ENCODE assay signal across 21 cellular contexts in the genomic region with DNA sequence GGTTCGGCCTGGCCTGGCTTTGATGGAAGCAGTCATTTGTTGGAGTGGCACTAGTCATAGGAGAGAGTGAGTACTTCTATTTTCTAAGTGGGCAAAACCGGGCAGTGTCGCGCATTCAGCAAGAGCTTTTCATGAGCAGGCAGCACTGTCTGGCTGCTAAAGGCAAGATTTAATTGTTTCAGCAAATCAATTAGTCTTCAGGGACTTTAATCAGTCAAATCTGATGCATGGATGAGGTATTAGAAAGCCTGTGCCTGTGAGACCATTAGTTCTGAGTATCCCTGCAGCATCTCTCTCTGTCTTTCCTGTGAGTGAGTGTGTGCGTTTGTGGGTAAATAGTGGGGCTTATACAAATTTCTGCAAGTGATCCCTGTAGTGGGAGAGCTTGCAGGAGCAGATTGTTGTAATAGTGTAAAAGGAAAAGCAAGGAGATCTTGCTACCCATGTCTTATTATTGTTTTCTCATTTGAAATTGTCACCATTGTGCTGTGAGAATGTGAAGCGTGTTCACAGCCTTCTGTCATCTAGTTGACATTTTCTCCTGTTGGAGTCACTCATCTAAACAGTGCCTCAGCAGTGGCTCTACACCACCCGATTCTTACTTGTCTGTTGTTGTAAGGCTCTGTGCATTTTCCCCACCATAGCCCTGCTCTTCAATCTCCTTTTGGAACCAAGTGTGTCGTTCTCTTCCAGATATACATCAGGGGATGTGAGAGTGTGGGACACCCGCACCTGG. TPM values are rescaled to one million over a fixed set of nuclear protein-coding genes. Genes with fewer than 3 reads are reported as not detected.
DNase-seq lines count a peak whose midpoint lies in the region; ATAC-seq and TF ChIP-seq lines count a peak whose summit lies in the region.
"Had no signal": no experiment of that assay in that cellular context is flagged by ENCODE, and none has a peak within 500 bp of the region (broad histone marks: within the 10 kb centered on the region; RNA-seq: fewer than 3 reads in every experiment).

No MANE protein-coding gene starts in this region.

- peak overlapping the region; percentile 81 to 95 (median 83) for H3K27ac Mint-ChIP-seq in brain
- H3K27ac Mint-ChIP-seq: activated CD8-positive, alpha-beta T cell treated with anti-CD3 and anti-CD28 coated beads, Interleukin-2, amount 10 ng/mL, durations not matched to agents 7 days and 5 days; CD4-positive, alpha-beta T cell had no signal

- DNase-seq in BE2C (peak; percentile 47), DMS79 (lab: John Stamatoyannopoulos, UW) (peak; percentile 55), NCI-H1105 treated with DMSO at 0.1 percent for 48 hours (lab: John Stamatoyannopoulos, UW) (peak; percentile 55), NCI-H128 (lab: John Stamatoyannopoulos, UW; ENCODE audit: unreplicated experiment) (no peak), COLO668 (lab: John Stamatoyannopoulos, UW; ENCODE audit: unreplicated experiment) (no peak), upper lobe of right lung (no peak)
- DNase-seq: activated CD4-positive, CD25-positive, alpha-beta regulatory T cell treated with anti-CD3 and anti-CD28 coated beads, Interleukin-2, amount 50 U/mL, for 72 hours; activated CD8-positive, alpha-beta T cell treated with anti-CD3 and anti-CD28 coated beads, Interleukin-2, amount 10 ng/mL, durations not matched to agents 7 days and 5 days; activated gamma-delta T cell; adrenal gland; CD4-positive, alpha-beta T cell; colonic mucosa; esophagus squamous epithelium; gastrocnemius medialis; NCI-H187; pancreas; RPMI8226 had no signal

- no peaks in the 10 kb centered on the region for H3K27me3 Mint-ChIP-seq in brain
- H3K27me3 Mint-ChIP-seq: CD4-positive, alpha-beta T cell; natural killer cell treated with Interleukin-12 subunit alpha and Interleukin-12 subunit beta and Interleukin-15 and Interleukin-18, amount 100 ng/mL, for 72 hours had no signal

- H3K4me1 ChIP-seq in BE2C = peaks cover 61% of the 10 kb centered on the region
- H3K4me1 ChIP-seq in upper lobe of right lung = no peaks in the 10 kb centered on the region
- H3K4me1 ChIP-seq: colonic mucosa, esophagus squamous epithelium, pancreas had no signal

- H3K36me3 Mint-ChIP-seq in brain = peaks cover 35% of the 10 kb centered on the region
- H3K36me3 Mint-ChIP-seq: natural killer cell treated with Interleukin-12 subunit alpha and Interleukin-12 subunit beta and Interleukin-15 and Interleukin-18, amount 100 ng/mL, for 72 hours had no signal

- intact Hi-C loops in upper lobe of right lung (cut with DNase I) = no loop called here

- no peak for ATAC-seq in upper lobe of right lung
- ATAC-seq: activated CD8-positive, alpha-beta T cell treated with anti-CD3 and anti-CD28 coated beads, Interleukin-2, amount 10 ng/mL, durations not matched to agents 7 days and 5 days; gastrocnemius medialis; HepG2; natural killer cell treated with Interleukin-12 subunit alpha and Interleukin-12 subunit beta and Interleukin-15 and Interleukin-18, amount 100 ng/mL, for 72 hours had no signal

- H3K4me3 ChIP-seq in BE2C (ENCODE audit: low read depth, low read length) = peak overlapping the region; percentile 36
- no peak overlapping the region for H3K4me3 ChIP-seq in upper lobe of right lung
- H3K4me3 ChIP-seq: adrenal gland, colonic mucosa, esophagus squamous epithelium, gastrocnemius medialis, pancreas had no signal

- peak overlapping the region in 3 of 5 experiments; percentile 11 to 30 (median 19) for H3K4me3 Mint-ChIP-seq in brain
- H3K4me3 Mint-ChIP-seq: activated CD8-positive, alpha-beta T cell treated with anti-CD3 and anti-CD28 coated beads, Interleukin-2, amount 10 ng/mL, durations not matched to agents 7 days and 5 days; CD4-positive, alpha-beta T cell; natural killer cell treated with Interleukin-12 subunit alpha and Interleukin-12 subunit beta and Interleukin-15 and Interleukin-18, amount 100 ng/mL, for 72 hours had no signal

- H3K27ac ChIP-seq in upper lobe of right lung = no peak overlapping the region
- H3K27ac ChIP-seq: adrenal gland, colonic mucosa, gastrocnemius medialis, HL-60, pancreas had no signal

- H3K36me3 ChIP-seq in BE2C (peaks cover 8% of the 10 kb centered on the region), upper lobe of right lung (peaks cover 28% of the 10 kb centered on the region)
- H3K36me3 ChIP-seq: pancreas had no signal

- H3K9me3 ChIP-seq in BE2C (no peaks in the 10 kb centered on the region), upper lobe of right lung (no peaks in the 10 kb centered on the region)
- H3K9me3 ChIP-seq: adrenal gland, colonic mucosa, esophagus squamous epithelium, gastrocnemius medialis, pancreas had no signal

- H3K9me3 Mint-ChIP-seq in brain = no peaks in the 10 kb centered on the region
- H3K9me3 Mint-ChIP-seq: CD4-positive, alpha-beta T cell; natural killer cell treated with Interleukin-12 subunit alpha and Interleukin-12 subunit beta and Interleukin-15 and Interleukin-18, amount 100 ng/mL, for 72 hours had no signal

- H3K27me3 ChIP-seq in BE2C (no peaks in the 10 kb centered on the region), upper lobe of right lung (no peaks in the 10 kb centered on the region)
- H3K27me3 ChIP-seq: adrenal gland, colonic mucosa, esophagus squamous epithelium, gastrocnemius medialis, pancreas had no signal

- TF ChIP-seq CTCF in BE2C (IDR thresholded peaks at IDR 0.05; ENCODE audit: low read depth, low read length) (no peak), brain (conservative IDR thresholded peaks at IDR 0.05) (no peak), upper lobe of right lung (IDR thresholded peaks at IDR 0.05) (no peak)

- H3K4me1 Mint-ChIP-seq in brain = peaks cover 63% of the 10 kb centered on the region

RNA-seq across cellular contexts. Expression of a gene that starts 53.4 kb away (rescaled TPM):
- 17.9 TPM for polyA plus RNA-seq in BE2C (2012; ENCODE audit: insufficient read depth, insufficient read length, low read depth)
- 8.8 TPM for polyA plus RNA-seq in brain (ENCODE audit: insufficient read depth, low read depth, low replicate concordance)
- total RNA-seq in upper lobe of right lung = 16.8 TPM

Comparison
In these comparisons a context has a peak if more than half of its experiments do, and no peak if none do; other contexts are left out.
1. DNase-seq: peak in BE2C (single experiment), DMS79 (single experiment) and NCI-H1105 treated with DMSO at 0.1 percent for 48 hours (single experiment); none in NCI-H128 (single experiment), COLO668 (single experiment) and upper lobe of right lung (single experiment).